15 cellular contexts compared by ENCODE assay signal in the genomic region with DNA sequence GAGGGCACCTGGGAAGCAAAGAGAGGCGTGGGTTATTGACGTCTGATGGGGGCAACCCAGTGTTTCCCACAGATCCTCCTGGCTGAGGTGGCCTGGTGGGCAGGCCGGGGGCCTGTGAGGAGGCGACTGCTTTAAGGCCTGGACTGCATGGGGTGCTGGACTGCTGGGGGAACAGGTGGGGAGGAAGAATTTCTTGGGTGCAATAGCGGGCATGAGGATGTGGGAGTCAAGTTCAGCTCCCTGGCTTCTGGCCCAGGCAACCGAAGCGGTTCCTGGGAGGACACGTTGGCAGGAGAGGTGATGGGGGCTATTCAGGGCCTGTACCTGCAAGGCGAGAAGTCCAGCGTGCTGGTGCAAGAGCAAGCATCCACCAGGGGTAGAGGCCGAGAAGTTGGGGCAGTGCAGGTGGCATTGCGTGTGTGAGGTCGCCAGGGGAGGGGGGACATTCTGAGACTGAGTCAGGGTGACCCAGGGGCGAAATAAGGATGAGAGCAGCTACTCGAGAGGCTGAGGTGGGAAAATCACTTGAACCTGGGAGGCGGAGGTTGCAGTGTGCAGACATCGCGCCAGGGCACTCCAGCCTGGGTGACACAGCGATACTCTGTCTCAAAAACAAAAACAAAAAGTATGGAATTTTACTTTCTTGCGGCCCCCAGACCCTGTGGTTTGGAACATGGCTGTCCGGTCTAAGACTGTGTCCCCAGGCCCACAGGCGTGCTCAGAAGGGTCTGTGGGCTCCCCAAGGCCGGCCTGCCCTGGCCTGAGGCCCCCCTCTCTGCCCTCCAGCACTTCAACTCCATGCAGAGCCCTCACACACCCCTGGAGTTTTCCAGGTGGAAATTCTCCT. TPM values are rescaled to one million over a fixed set of nuclear protein-coding genes. Genes with fewer than 3 reads are reported as not detected.
"Had no signal": no experiment of that assay in that cellular context is flagged by ENCODE, and none has a peak within 500 bp of the region (broad histone marks: within the 10 kb centered on the region; RNA-seq: fewer than 3 reads in every experiment).

No MANE protein-coding gene starts in this region.

- H3K4me3 ChIP-seq: cardiac muscle cell, coronary artery, heart left ventricle, left lung, stomach, thyroid gland had no signal

- H3K9me3 Mint-ChIP-seq: activated B cell treated with CpG ODN at 0.5 μM for 24 hours; activated T-cell treated with anti-CD3 and anti-CD28 coated beads, Interleukin-2, amount 50 U/mL, for 4 hours had no signal

- ATAC-seq: activated CD8-positive, alpha-beta memory T cell treated with anti-CD3 and anti-CD28 coated beads, Interleukin-2, amount 10 ng/mL, durations not matched to agents 7 days and 5 days; activated T-cell treated with anti-CD3 and anti-CD28 coated beads, Interleukin-2, amount 50 U/mL, for 4 hours; left lung; T-helper 17 cell had no signal

- DNase-seq: activated B cell treated with CpG ODN at 0.5 μM for 24 hours; activated naive CD4-positive, alpha-beta T cell treated with Interleukin-2 at 50 U/mL for 16 hours; activated T-cell treated with anti-CD3 and anti-CD28 coated beads, Interleukin-2, amount 50 U/mL, for 4 hours; effector CD8-positive, alpha-beta T cell; left lung; mesendoderm; SHP77; T-helper 17 cell; thyroid gland had no signal

- H3K27me3 ChIP-seq: cardiac muscle cell, left lung, stomach, thyroid gland had no signal

- H3K36me3 Mint-ChIP-seq: activated CD8-positive, alpha-beta memory T cell treated with anti-CD3 and anti-CD28 coated beads, Interleukin-2, amount 10 ng/mL, durations not matched to agents 7 days and 5 days had no signal

- H3K4me3 Mint-ChIP-seq: activated B cell treated with CpG ODN at 0.5 μM for 24 hours; activated CD8-positive, alpha-beta memory T cell treated with anti-CD3 and anti-CD28 coated beads, Interleukin-2, amount 10 ng/mL, durations not matched to agents 7 days and 5 days; activated T-cell treated with anti-CD3 and anti-CD28 coated beads, Interleukin-2, amount 50 U/mL, for 4 hours; T-helper 17 cell had no signal

- H3K27me3 Mint-ChIP-seq: activated B cell treated with CpG ODN at 0.5 μM for 24 hours; activated CD8-positive, alpha-beta memory T cell treated with anti-CD3 and anti-CD28 coated beads, Interleukin-2, amount 10 ng/mL, durations not matched to agents 7 days and 5 days had no signal

- H3K27ac ChIP-seq: cardiac muscle cell, heart left ventricle, left lung, neutrophil, thyroid gland had no signal

- H3K36me3 ChIP-seq: cardiac muscle cell, heart left ventricle, left lung, neutrophil, stomach, thyroid gland had no signal

- H3K27ac Mint-ChIP-seq: activated B cell treated with CpG ODN at 0.5 μM for 24 hours; activated CD8-positive, alpha-beta memory T cell treated with anti-CD3 and anti-CD28 coated beads, Interleukin-2, amount 10 ng/mL, durations not matched to agents 7 days and 5 days had no signal

- H3K9me3 ChIP-seq: heart left ventricle, left lung, neutrophil, stomach, thyroid gland had no signal

- H3K4me1 ChIP-seq: thyroid gland had no signal

RNA-seq across cellular contexts. Expression of a gene that starts 53.6 kb away (rescaled TPM):
- total RNA-seq: activated B cell treated with CpG ODN at 0.5 μM for 24 hours; activated CD8-positive, alpha-beta memory T cell treated with anti-CD3 and anti-CD28 coated beads, Interleukin-2, amount 10 ng/mL, durations not matched to agents 7 days and 5 days; T-helper 17 cell had no signal
